In the genomic region with DNA sequence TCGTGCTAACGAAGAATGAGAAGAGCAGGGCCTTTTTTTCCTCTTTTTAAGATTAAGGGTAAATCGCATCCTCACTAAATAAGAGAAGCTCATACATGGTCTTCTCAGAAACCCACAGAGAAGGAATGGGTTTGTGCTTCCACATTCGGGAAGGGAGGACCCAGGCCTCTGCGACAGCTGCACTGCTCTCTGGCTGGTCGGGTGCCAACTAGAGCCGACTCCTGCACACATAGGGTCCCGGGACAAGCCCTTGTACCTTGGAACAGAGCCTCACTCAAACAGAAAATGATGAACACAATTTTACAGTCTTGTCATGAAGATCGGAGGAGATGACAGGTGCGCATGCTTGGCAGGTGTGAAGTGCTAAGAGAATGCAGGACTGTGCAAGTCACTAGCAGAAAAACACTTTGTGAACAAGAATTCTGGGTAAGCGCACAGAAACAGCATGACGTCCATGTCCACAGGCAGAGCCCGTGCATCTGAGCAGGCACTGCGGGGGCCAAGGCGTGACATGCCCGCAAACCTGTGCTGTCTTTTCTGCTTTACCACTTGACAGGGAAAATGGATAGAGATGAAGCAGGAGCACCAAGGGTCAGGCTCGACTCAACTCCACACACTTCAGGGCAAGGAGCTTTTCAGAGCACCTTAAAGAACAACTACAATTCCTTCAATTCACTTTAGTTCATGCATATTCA, we compare ENCODE assay signal across 19 cellular contexts.
DNase-seq lines count a peak whose midpoint lies in the region; TF ChIP-seq lines count a peak whose summit lies in the region.
"Had no signal": no experiment of that assay in that cellular context is flagged by ENCODE, and none has a peak within 500 bp of the region (broad histone marks: within the 10 kb centered on the region; RNA-seq: fewer than 3 reads in every experiment).

No MANE protein-coding gene starts in this region.

- H3K27ac Mint-ChIP-seq in neural progenitor cell (peak overlapping the region; percentile 76), type B pancreatic cell (peak overlapping the region; percentile 18), Calu3 (ENCODE audit: unreplicated experiment) (no peak overlapping the region)

- no peak overlapping the region for H2BK5ac ChIP-seq in trophoblast cell (ENCODE audit: low read depth, low read length, poor library complexity)

- intact Hi-C loops in Calu3 (cut with micrococcal nuclease; ENCODE audit: unreplicated experiment) = no loop called here

- CTCF ChIA-PET in Calu3 (lab: Charles Lee) = no interaction called here

- H3K18ac ChIP-seq in trophoblast cell (ENCODE audit: low read length) = no peak overlapping the region

- H4K12ac ChIP-seq in trophoblast cell (ENCODE audit: low read depth, low read length) = no peak overlapping the region

- H3K27ac ChIP-seq in cingulate gyrus (ENCODE audit: low read depth, low read length) (peak overlapping the region; percentile 8), neural progenitor cell (no peak overlapping the region), trophoblast cell (ENCODE audit: low read depth, low read length) (no peak overlapping the region), MM.1S (ENCODE audit: low read length) (no peak overlapping the region)
- H3K27ac ChIP-seq: C4-2B had no signal

- no peak overlapping the region for H3K4me2 ChIP-seq in neural progenitor cell
- no peak overlapping the region for H3K4me2 ChIP-seq in trophoblast cell (ENCODE audit: low read length)
- H3K4me2 ChIP-seq in MM.1S (ENCODE audit: low read depth, low read length) = no peak overlapping the region

- H3K9ac ChIP-seq in neural progenitor cell (no peak overlapping the region), trophoblast cell (ENCODE audit: low read length) (no peak overlapping the region), MM.1S (ENCODE audit: low read length) (no peak overlapping the region)

- H3K9me3 Mint-ChIP-seq in neural progenitor cell (no peaks in the 10 kb centered on the region), type B pancreatic cell (no peaks in the 10 kb centered on the region), Calu3 (ENCODE audit: low read depth, unreplicated experiment) (no peaks in the 10 kb centered on the region)

- H2AK5ac ChIP-seq in trophoblast cell (ENCODE audit: low read length) = no peak overlapping the region

- no TSS peak for BruUV-seq in Calu3 (replicated peaks; lab: Mats Ljungman, UMichigan)

- no peaks in the 10 kb centered on the region for H3K27me3 ChIP-seq in neural progenitor cell
- H3K27me3 ChIP-seq in trophoblast cell (ENCODE audit: insufficient read depth, low read length) = no peaks in the 10 kb centered on the region
- no peaks in the 10 kb centered on the region for H3K27me3 ChIP-seq in MM.1S (replicated peaks; ENCODE audit: insufficient read depth, low read length)

- TF ChIP-seq CTCF in neural progenitor cell (IDR thresholded peaks at IDR 0.05) (no peak), type B pancreatic cell (conservative IDR thresholded peaks at IDR 0.05) (no peak), Calu3 (IDR thresholded peaks at IDR 0.05; ENCODE audit: unreplicated experiment) (no peak), MM.1S (IDR thresholded peaks at IDR 0.05; ENCODE audit: low read length) (no peak)

- WGBS in trophoblast cell (ENCODE audit: extremely low coverage, insufficient coverage, insufficient read length) = no CpG with 5 or more reads among the region's 17 CpGs

- H4K91ac ChIP-seq in trophoblast cell (ENCODE audit: low read depth, low read length) = no peak overlapping the region

- H3K36me3 ChIP-seq in neural progenitor cell (no peaks in the 10 kb centered on the region), trophoblast cell (ENCODE audit: control insufficient read depth in 1 of 2, insufficient read depth in 2 of 2, low read length in 2 of 2) (peaks cover 10 to 15% of the 10 kb centered on the region in 2 experiments), MM.1S (replicated peaks; ENCODE audit: insufficient read depth, low read length) (no peaks in the 10 kb centered on the region)

- DNase-seq in NCI-H2171 treated with DMSO at 0.1 percent for 48 hours (lab: John Stamatoyannopoulos, UW) (peak; percentile 9), NCI-H2171 (lab: John Stamatoyannopoulos, UW) (no peak), neural progenitor cell (ENCODE audit: low spot score) (no peak), type B pancreatic cell (ENCODE audit: extremely low spot score, unreplicated experiment) (no peak), trophoblast cell (no peak), Calu3 (no peak), MM.1S (no peak)
- DNase-seq: 8988T, COR-L47, DMS153, KG1, NCI-H1105, NCI-H146, NCI-H2081, NCI-H446, NCI-H526, OCI-M1 had no signal

- H2BK12ac ChIP-seq in trophoblast cell (ENCODE audit: low read length) = no peak overlapping the region

- no peak overlapping the region for H3K14ac ChIP-seq in trophoblast cell (ENCODE audit: low read length)

- H2AFZ ChIP-seq in neural progenitor cell (replicated peaks) = no peak overlapping the region
- no peak overlapping the region for H2AFZ ChIP-seq in trophoblast cell (ENCODE audit: insufficient read depth, low read length, poor library complexity)
- H2AFZ ChIP-seq in MM.1S (ENCODE audit: low read length) = no peak overlapping the region

- no peak overlapping the region for H4K8ac ChIP-seq in trophoblast cell (ENCODE audit: low read depth, low read length)

- no peak overlapping the region for H3K4me3 ChIP-seq in neural progenitor cell
- no peak overlapping the region for H3K4me3 ChIP-seq in trophoblast cell (ENCODE audit: low read depth, low read length)
- H3K4me3 ChIP-seq in MM.1S (ENCODE audit: low read length) = no peak overlapping the region

- H3K27me3 Mint-ChIP-seq in neural progenitor cell (ENCODE audit: insufficient read depth, low read depth) (peaks cover 6% of the 10 kb centered on the region), type B pancreatic cell (no peaks in the 10 kb centered on the region), Calu3 (ENCODE audit: unreplicated experiment) (no peaks in the 10 kb centered on the region)

- no peak overlapping the region for H3K4ac ChIP-seq in trophoblast cell (ENCODE audit: low read depth, low read length)

- H3K36me3 Mint-ChIP-seq in neural progenitor cell = peaks cover 21% of the 10 kb centered on the region
- H3K36me3 Mint-ChIP-seq in type B pancreatic cell = peaks cover 20% of the 10 kb centered on the region
- H3K36me3 Mint-ChIP-seq in Calu3 (ENCODE audit: insufficient read depth, unreplicated experiment) = peaks cover 30% of the 10 kb centered on the region

- H3K23ac ChIP-seq in trophoblast cell (ENCODE audit: low read length) = no peak overlapping the region

- peaks cover 10% of the 10 kb centered on the region for H3K4me1 ChIP-seq in neural progenitor cell
- peaks cover 6 to 10% of the 10 kb centered on the region in 2 experiments for H3K4me1 ChIP-seq in trophoblast cell (ENCODE audit: control insufficient read depth in 1 of 2, insufficient read depth in 2 of 2, low read length in 2 of 2)
- H3K4me1 ChIP-seq in MM.1S (ENCODE audit: low read length) = peaks cover 11% of the 10 kb centered on the region; the same call in 1 of the 2 replicates

- H3K4me1 Mint-ChIP-seq in neural progenitor cell (peaks cover 20% of the 10 kb centered on the region), type B pancreatic cell (ENCODE audit: unreplicated experiment) (peaks cover 10% of the 10 kb centered on the region), Calu3 (ENCODE audit: low read depth, unreplicated experiment) (no peaks in the 10 kb centered on the region)

- H3K4me3 Mint-ChIP-seq in neural progenitor cell = no peak overlapping the region
- H3K4me3 Mint-ChIP-seq in type B pancreatic cell = no peak overlapping the region
- H3K4me3 Mint-ChIP-seq in Calu3 (ENCODE audit: low read depth, unreplicated experiment) = no peak overlapping the region

- H2BK120ac ChIP-seq in trophoblast cell (ENCODE audit: insufficient read depth, low read length, poor library complexity) = no peak overlapping the region

- H3F3A ChIP-seq in neural progenitor cell (ENCODE audit: low read depth) = no peaks in the 10 kb centered on the region
- peaks cover 13% of the 10 kb centered on the region; the same call in 1 of the 2 replicates for H3F3A ChIP-seq in MM.1S (ENCODE audit: insufficient read depth, low read length)

- H3K9me3 ChIP-seq in neural progenitor cell (ENCODE audit: low read depth) (no peaks in the 10 kb centered on the region), trophoblast cell (ENCODE audit: insufficient read depth, low read depth, low read length) (peaks cover 5% of the 10 kb centered on the region), MM.1S (replicated peaks; ENCODE audit: insufficient read depth, low read length) (no peaks in the 10 kb centered on the region)

- H3K79me1 ChIP-seq in trophoblast cell (ENCODE audit: low read length) = no peaks in the 10 kb centered on the region

- H4K20me1 ChIP-seq in neural progenitor cell (ENCODE audit: low read depth) (no peaks in the 10 kb centered on the region), MM.1S (ENCODE audit: insufficient read depth, low read length) (no peaks in the 10 kb centered on the region)

- H3K79me2 ChIP-seq in neural progenitor cell (ENCODE audit: low read depth) = no peaks in the 10 kb centered on the region
- no peaks in the 10 kb centered on the region for H3K79me2 ChIP-seq in trophoblast cell (ENCODE audit: control insufficient read depth, insufficient read depth, low read length, poor library complexity)
- H3K79me2 ChIP-seq in MM.1S (ENCODE audit: low read length) = no peaks in the 10 kb centered on the region

- no peaks in the 10 kb centered on the region for H3K9me2 ChIP-seq in MM.1S (replicated peaks; ENCODE audit: insufficient read depth, low read length)
